In the genomic region with DNA sequence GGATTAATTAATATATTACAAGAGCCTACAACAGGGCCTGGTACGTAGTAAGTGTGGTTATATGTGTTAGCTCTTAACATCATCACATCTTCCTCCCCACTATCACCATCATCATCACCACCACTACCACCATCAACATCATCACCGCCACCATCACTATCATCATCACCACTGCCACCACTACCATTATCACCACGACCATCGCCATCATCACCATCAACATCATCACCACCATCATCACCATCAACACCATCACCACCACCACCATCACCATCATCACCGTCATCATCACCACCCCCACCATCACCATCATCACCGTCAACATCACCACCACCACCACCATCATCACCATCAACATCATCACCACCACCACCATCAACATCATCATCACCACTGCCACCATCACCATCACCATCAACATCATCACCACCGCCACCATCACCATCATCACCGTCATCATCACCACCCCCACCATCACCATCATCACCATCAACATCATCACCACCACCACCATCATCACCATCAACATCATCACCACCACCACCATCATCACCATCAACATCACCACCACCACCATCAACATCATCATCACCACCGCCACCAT, we compare ENCODE assay signal across 13 cellular contexts.
"Had no signal": no experiment of that assay in that cellular context is flagged by ENCODE, and none has a peak within 500 bp of the region (broad histone marks: within the 10 kb centered on the region; RNA-seq: fewer than 3 reads in every experiment).

No MANE protein-coding gene starts in this region.

- H3K36me3 ChIP-seq: esophagus muscularis mucosa, lower lobe of right lung, sigmoid colon, vagina had no signal

- H3K4me3 ChIP-seq: esophagus muscularis mucosa, lower lobe of right lung, psoas muscle, sigmoid colon, vagina had no signal

- ATAC-seq: psoas muscle; stimulated activated naive CD8-positive, alpha-beta T cell treated with anti-CD3 and anti-CD28 coated beads, Interleukin-15, amount 100 ng/mL, for 72 hours had no signal

- H3K27me3 ChIP-seq: esophagus muscularis mucosa, sigmoid colon, vagina had no signal

- H3K4me1 ChIP-seq: psoas muscle, sigmoid colon, vagina had no signal

- H3K27ac ChIP-seq: psoas muscle, sigmoid colon, vagina, VCaP had no signal

- H3K9me3 ChIP-seq: esophagus muscularis mucosa, lower lobe of right lung, psoas muscle, sigmoid colon, vagina had no signal

- DNase-seq: activated CD4-positive, alpha-beta T cell treated with anti-CD3 and anti-CD28 coated beads for 4 hours; anterior cingulate cortex; lower lobe of right lung; naive thymus-derived CD4-positive, alpha-beta T cell; nucleus accumbens; psoas muscle; sigmoid colon; stimulated activated CD4-positive, alpha-beta T cell treated with anti-CD3 and anti-CD28 coated beads, Interleukin-12 subunit alpha, Interleukin-12 subunit beta, amount 100 ng/mL, for 4 hours; stimulated activated CD4-positive, alpha-beta T cell treated with anti-CD3 and anti-CD28 coated beads, Interleukin-2, amount 100 ng/mL, for 48 hours; stimulated activated naive CD8-positive, alpha-beta T cell treated with anti-CD3 and anti-CD28 coated beads, Interleukin-15, amount 100 ng/mL, for 72 hours had no signal
